ENCODE assay signal across 30 cellular contexts in genomic region chrX:5399403-5399802, GRCh38.
"Had no signal": no experiment of that assay in that cellular context is flagged by ENCODE, and none has a peak within 500 bp of the region (broad histone marks: within the 10 kb centered on the region; RNA-seq: fewer than 3 reads in every experiment).

No MANE protein-coding gene starts in this region.

- DNase-seq: activated CD4-positive, alpha-beta memory T cell treated with anti-CD3 and anti-CD28 coated beads, Interleukin-2, amount 10 ng/mL, durations not matched to agents 7 days and 5 days; activated CD4-positive, alpha-beta T cell treated with anti-CD3 and anti-CD28 coated beads for 1 hour; activated CD4-positive, alpha-beta T cell treated with anti-CD3 and anti-CD28 coated beads, Interleukin-2, amount 10 ng/mL, durations not matched to agents 7 days and 5 days; activated CD8-positive, alpha-beta memory T cell treated with anti-CD3 and anti-CD28 coated beads, Interleukin-2, amount 50 U/mL, for 48 hours; activated gamma-delta T cell treated with Interleukin-2 at 50 U/mL for 16 hours; activated naive CD4-positive, alpha-beta T cell treated with anti-CD3 and anti-CD28 coated beads, Interleukin-2, amount 50 U/mL, for 16 hours; activated T-cell treated with anti-CD3 and anti-CD28 coated beads, Interleukin-2, amount 50 U/mL, for 24 hours; amniotic stem cell; brain microvascular endothelial cell; dorsolateral prefrontal cortex; effector memory CD4-positive, alpha-beta T cell; erythroblast; heart left ventricle; hypothalamus; immature natural killer cell; kidney; left colon; naive thymus-derived CD4-positive, alpha-beta T cell; occipital lobe; spleen; stimulated activated naive CD4-positive, alpha-beta T cell; tibial artery had no signal

- H3K4me1 Mint-ChIP-seq: activated CD4-positive, alpha-beta memory T cell treated with anti-CD3 and anti-CD28 coated beads, Interleukin-2, amount 10 ng/mL, durations not matched to agents 7 days and 5 days; activated CD4-positive, alpha-beta T cell treated with anti-CD3 and anti-CD28 coated beads, Interleukin-2, amount 10 ng/mL, durations not matched to agents 7 days and 5 days; immature natural killer cell had no signal

- H3K9ac ChIP-seq: parathyroid adenoma had no signal

- H3K27me3 Mint-ChIP-seq: activated CD4-positive, alpha-beta memory T cell treated with anti-CD3 and anti-CD28 coated beads, Interleukin-2, amount 10 ng/mL, durations not matched to agents 7 days and 5 days; activated CD4-positive, alpha-beta T cell treated with anti-CD3 and anti-CD28 coated beads, Interleukin-2, amount 10 ng/mL, durations not matched to agents 7 days and 5 days; activated T-cell treated with anti-CD3 and anti-CD28 coated beads, Interleukin-2, amount 50 U/mL, for 24 hours; naive thymus-derived CD4-positive, alpha-beta T cell had no signal

- H3K27me3 ChIP-seq: brain microvascular endothelial cell, gastroesophageal sphincter, heart left ventricle, right atrium auricular region, spleen, suprapubic skin, tibial artery had no signal

- H3K4me1 ChIP-seq: gastroesophageal sphincter, heart left ventricle, parathyroid adenoma, right atrium auricular region, spleen, suprapubic skin, tibial artery had no signal

- H3K36me3 ChIP-seq: brain microvascular endothelial cell, gastroesophageal sphincter, heart left ventricle, right atrium auricular region, spleen, suprapubic skin, tibial artery had no signal

- H3K27ac ChIP-seq: brain microvascular endothelial cell, coronary artery, dorsolateral prefrontal cortex, gastroesophageal sphincter, heart left ventricle, parathyroid adenoma, right atrium auricular region, spleen, suprapubic skin, tibial artery had no signal

- H3K9me3 Mint-ChIP-seq: activated CD4-positive, alpha-beta memory T cell treated with anti-CD3 and anti-CD28 coated beads, Interleukin-2, amount 10 ng/mL, durations not matched to agents 7 days and 5 days; WTC11 had no signal

- H3K4me3 ChIP-seq: coronary artery, dorsolateral prefrontal cortex, gastroesophageal sphincter, heart left ventricle, right atrium auricular region, spleen, suprapubic skin, tibial artery had no signal

- H3K36me3 Mint-ChIP-seq: immature natural killer cell; mesothelial cell of epicardium; naive thymus-derived CD4-positive, alpha-beta T cell; WTC11 had no signal

- H3K79me2 ChIP-seq: parathyroid adenoma had no signal

- H3K4me3 Mint-ChIP-seq: activated CD4-positive, alpha-beta memory T cell treated with anti-CD3 and anti-CD28 coated beads, Interleukin-2, amount 10 ng/mL, durations not matched to agents 7 days and 5 days; activated CD4-positive, alpha-beta T cell treated with anti-CD3 and anti-CD28 coated beads, Interleukin-2, amount 10 ng/mL, durations not matched to agents 7 days and 5 days; activated T-cell treated with anti-CD3 and anti-CD28 coated beads, Interleukin-2, amount 50 U/mL, for 24 hours; immature natural killer cell; mesothelial cell of epicardium; naive thymus-derived CD4-positive, alpha-beta T cell; neural crest cell; WTC11 had no signal

- ATAC-seq: gastroesophageal sphincter; heart left ventricle; left colon; naive thymus-derived CD4-positive, alpha-beta T cell; WTC11 had no signal

- H2AFZ ChIP-seq: parathyroid adenoma had no signal

- H3K9me3 ChIP-seq: gastroesophageal sphincter, heart left ventricle, right atrium auricular region, spleen, suprapubic skin, tibial artery had no signal

- H3K27ac Mint-ChIP-seq: activated CD4-positive, alpha-beta memory T cell treated with anti-CD3 and anti-CD28 coated beads, Interleukin-2, amount 10 ng/mL, durations not matched to agents 7 days and 5 days; activated CD4-positive, alpha-beta T cell treated with anti-CD3 and anti-CD28 coated beads, Interleukin-2, amount 10 ng/mL, durations not matched to agents 7 days and 5 days; activated T-cell treated with anti-CD3 and anti-CD28 coated beads, Interleukin-2, amount 50 U/mL, for 24 hours; immature natural killer cell; mesothelial cell of epicardium; naive thymus-derived CD4-positive, alpha-beta T cell; WTC11 had no signal
